In genomic region chr3:80040113-80040512, GRCh38 we compare ENCODE assay signal across 14 cellular contexts.
DNase-seq lines count a peak whose midpoint lies in the region.
"Had no signal": no experiment of that assay in that cellular context is flagged by ENCODE, and none has a peak within 500 bp of the region (broad histone marks: within the 10 kb centered on the region; RNA-seq: fewer than 3 reads in every experiment).

No MANE protein-coding gene starts in this region.

- no peaks in the 10 kb centered on the region for H3K4me1 ChIP-seq in adipocyte (ENCODE audit: control insufficient read depth, insufficient read depth, low read length)

- H3K4me3 ChIP-seq in adipocyte (ENCODE audit: low read length): no peak overlapping the region
- H3K4me3 ChIP-seq: HAP-1 had no signal

- DNase-seq in NCI-H1105 (lab: John Stamatoyannopoulos, UW) (peak; percentile 1), adipocyte (ENCODE audit: low read depth) (peak; percentile 1), astrocyte of the hippocampus (ENCODE audit: low read depth, low spot score) (peak; percentile 31), HuH-7 (ENCODE audit: low spot score) (no peak), NK-92 (lab: John Stamatoyannopoulos, UW; ENCODE audit: unreplicated experiment) (no peak), iPS-NIHi11 (ENCODE audit: low spot score) (no peak)
- DNase-seq: C1 segment of cervical spinal cord; CD4-positive, alpha-beta memory T cell; COR-L47; DMS153; DND-41; GOT3; HFFc6 had no signal

- H3K9ac ChIP-seq in adipocyte (ENCODE audit: low read length): no peak overlapping the region

- no peaks in the 10 kb centered on the region for H3K36me3 ChIP-seq in adipocyte (ENCODE audit: control insufficient read depth, insufficient read depth, low read length, severe bottlenecking)
- H3K36me3 ChIP-seq: HAP-1 had no signal

- no peaks in the 10 kb centered on the region for H3K27me3 ChIP-seq in adipocyte (replicated peaks; ENCODE audit: control insufficient read depth, insufficient read depth, low read length)

- H3K9me3 ChIP-seq in adipocyte (ENCODE audit: control insufficient read depth, low read length): no peaks in the 10 kb centered on the region
- H3K9me3 ChIP-seq: HAP-1 had no signal

Comparison
In these comparisons a context has a peak if more than half of its experiments do, and no peak if none do; other contexts are left out.
1. DNase-seq: peak in NCI-H1105 (single experiment), adipocyte (single experiment) and astrocyte of the hippocampus (single experiment); none in HuH-7 (single experiment), NK-92 (single experiment) and iPS-NIHi11 (single experiment).